In genomic region chr9:121298016-121298538, GRCh38 we compare ENCODE assay signal across 1 cellular context.
TF ChIP-seq lines count a peak whose summit lies in the region.

No MANE protein-coding gene starts in this region.

TF ChIP-seq in GM23338, 12 proteins besides CTCF, POLR2A, EP300 and RAD21 (continued from another document):
- no peak for TF ChIP-seq ZNF462 (CRISPR knock-in tag; IDR thresholded peaks at IDR 0.05)
